ENCODE assay signal across 8 cellular contexts in the genomic region with DNA sequence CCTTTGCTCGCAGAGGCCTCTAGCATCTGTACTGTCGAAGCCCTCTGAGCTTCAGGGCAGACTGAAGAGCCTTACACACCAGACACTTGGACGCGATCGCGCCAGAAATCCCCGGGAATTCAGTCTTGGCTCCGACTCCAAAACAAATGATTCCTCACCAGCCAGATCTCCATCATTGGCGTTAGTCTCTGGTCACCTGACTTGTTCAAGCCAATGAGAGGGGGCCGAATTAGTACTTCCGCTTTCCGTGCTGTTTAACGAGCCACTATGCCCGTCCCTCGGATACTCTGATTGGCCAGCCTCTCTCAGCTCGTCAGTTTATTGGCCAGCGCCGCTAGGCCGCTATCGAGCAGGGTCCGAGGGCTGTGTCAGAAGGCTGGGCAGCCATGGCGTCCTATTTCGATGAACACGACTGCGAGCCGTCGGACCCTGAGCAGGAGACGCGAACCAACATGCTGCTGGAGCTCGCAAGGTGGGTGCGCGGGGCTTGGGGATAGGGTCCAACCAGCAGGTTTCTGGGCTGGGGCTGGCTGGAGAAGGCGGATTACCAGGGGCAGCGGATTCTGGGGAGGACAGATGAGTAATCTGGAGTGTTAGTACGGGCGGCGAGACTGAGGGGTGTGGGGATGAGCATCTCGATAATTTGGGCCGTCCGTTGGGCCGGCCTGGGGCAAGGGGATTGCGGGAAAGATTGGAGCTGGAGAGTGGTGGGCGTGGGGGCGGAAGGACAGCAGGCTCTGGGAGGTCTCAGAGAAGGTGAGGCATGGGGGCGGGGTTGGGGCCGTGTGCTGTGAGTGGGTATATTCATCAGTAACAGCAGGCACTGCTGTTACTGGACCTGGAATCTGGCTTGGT. TPM values are rescaled to one million over a fixed set of nuclear protein-coding genes. Genes with fewer than 3 reads are reported as not detected.
A peak's percentile ranks its signal among the peaks of the same experiment; 100 is the strongest.
DNase-seq lines count a peak whose midpoint lies in the region; ATAC-seq, FAIRE-seq and TF ChIP-seq lines count a peak whose summit lies in the region.

A gene with protein sequence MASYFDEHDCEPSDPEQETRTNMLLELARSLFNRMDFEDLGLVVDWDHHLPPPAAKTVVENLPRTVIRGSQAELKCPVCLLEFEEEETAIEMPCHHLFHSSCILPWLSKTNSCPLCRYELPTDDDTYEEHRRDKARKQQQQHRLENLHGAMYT (plus strand): TSS at position 368 of the 855 bp plus-strand sequence. CDS start 19 bp downstream, at position 387.

- H3K4me3 ChIP-seq in right atrium auricular region (peak within 1 kb of the TSS; percentile 61 to 81), psoas muscle (peak within 1 kb of the TSS; percentile 82)

- H3K4me1 ChIP-seq in right atrium auricular region (peaks cover 0 to 50% of the 10 kb centered on the region in 2 donors), psoas muscle (peaks cover 45% of the 10 kb centered on the region)

- DNase-seq in NCI-H187 treated with DMSO at 0.1 percent for 48 hours (lab: John Stamatoyannopoulos, UW) (peak; percentile 95), anterior cingulate cortex (lab: John Stamatoyannopoulos, UW) (peak; percentile 81 to 99 (median 97)), right atrium auricular region (ENCODE audit: low spot score) (peak; percentile 99), psoas muscle (peak; percentile 92 to 95), urothelium cell line (ENCODE audit: low spot score) (peak; percentile 96)

- H3K9me3 ChIP-seq in right atrium auricular region (no peaks in the 10 kb centered on the region), psoas muscle (no peaks in the 10 kb centered on the region)

- H3K27ac ChIP-seq in right atrium auricular region (peak within 1 kb of the TSS; percentile 88 to 94), psoas muscle (peak within 1 kb of the TSS; percentile 93)

- peak; percentile 98 for ATAC-seq in GM18499 (IDR thresholded peaks at IDR 0.05; ENCODE audit: insufficient read depth, unreplicated experiment)
- peak; percentile 99 for ATAC-seq in HG02943 (IDR thresholded peaks at IDR 0.05; ENCODE audit: low read depth, unreplicated experiment)
- peak; percentile 95 to 98 (median 96) for ATAC-seq in psoas muscle

- no peak for TF ChIP-seq CTCF in right atrium auricular region (IDR thresholded peaks at IDR 0.05)
- TF ChIP-seq CTCF in psoas muscle (IDR thresholded peaks at IDR 0.05), result no peak

- no peaks in the 10 kb centered on the region for H3K27me3 ChIP-seq in right atrium auricular region
- H3K27me3 ChIP-seq in psoas muscle (ENCODE audit: insufficient read depth in 3 of 3, low read length in 2 of 3), result no peaks in the 10 kb centered on the region

- WGBS in psoas muscle, 3 donors, result 0 to 1% (median 0%) methylated on average over 46 of the region's 46 CpGs

- H3K36me3 ChIP-seq in right atrium auricular region (peaks cover 24% of the 10 kb centered on the region), psoas muscle (ENCODE audit: insufficient read depth in 1 of 2, low read depth in 1 of 2) (peaks cover 3 to 47% of the 10 kb centered on the region in 2 donors)

- intact Hi-C loops in T-helper 2 cell treated with Interferon-gamma antibody and Interleukin-4, amounts not matched to agents 100 ng/mL and 5 ng/mL, for 36 hours (cut with micrococcal nuclease), result loop anchor here (1.0 to 2.0 kb wide), 5 partner anchors 11 to 34 kb away; partner anchors contain the start of genes C2orf68, GGCX, USP39 and VAMP5
- intact Hi-C loops in psoas muscle (cut with DNase I), result loop anchor here (5.0 kb wide), 1 partner anchor 33 kb away; the partner anchor contains the start of gene GGCX (in 2 of the 2)

- peak; percentile 67 for FAIRE-seq in urothelium cell line (lab: Jason Lieb, UNC)

RNA-seq across cellular contexts. Expression of the gene that starts here (rescaled TPM):
- 97.8 and 108 TPM in 2 replicates for total RNA-seq in T-helper 2 cell treated with Interferon-gamma antibody and Interleukin-4, amounts not matched to agents 100 ng/mL and 5 ng/mL, for 36 hours
- 100 to 1,000 TPM; 109 to 194 TPM for total RNA-seq in right atrium auricular region
- total RNA-seq in psoas muscle, result 100 to 1,000 TPM in 1 of 4 donors, 10 to 100 TPM in 3; 84.7 to 107 (median 90.0) TPM
- 100 to 1,000 TPM; 156 to 212 (median 184) TPM for polyA plus RNA-seq in psoas muscle

Comparison
In these comparisons a context has a peak if more than half of its experiments do, and no peak if none do; other contexts are left out.
1. Peak in every context shown above with its lines: DNase-seq, ATAC-seq, H3K4me3 ChIP-seq and H3K27ac ChIP-seq.